15 cellular contexts compared by ENCODE assay signal in the genomic region with DNA sequence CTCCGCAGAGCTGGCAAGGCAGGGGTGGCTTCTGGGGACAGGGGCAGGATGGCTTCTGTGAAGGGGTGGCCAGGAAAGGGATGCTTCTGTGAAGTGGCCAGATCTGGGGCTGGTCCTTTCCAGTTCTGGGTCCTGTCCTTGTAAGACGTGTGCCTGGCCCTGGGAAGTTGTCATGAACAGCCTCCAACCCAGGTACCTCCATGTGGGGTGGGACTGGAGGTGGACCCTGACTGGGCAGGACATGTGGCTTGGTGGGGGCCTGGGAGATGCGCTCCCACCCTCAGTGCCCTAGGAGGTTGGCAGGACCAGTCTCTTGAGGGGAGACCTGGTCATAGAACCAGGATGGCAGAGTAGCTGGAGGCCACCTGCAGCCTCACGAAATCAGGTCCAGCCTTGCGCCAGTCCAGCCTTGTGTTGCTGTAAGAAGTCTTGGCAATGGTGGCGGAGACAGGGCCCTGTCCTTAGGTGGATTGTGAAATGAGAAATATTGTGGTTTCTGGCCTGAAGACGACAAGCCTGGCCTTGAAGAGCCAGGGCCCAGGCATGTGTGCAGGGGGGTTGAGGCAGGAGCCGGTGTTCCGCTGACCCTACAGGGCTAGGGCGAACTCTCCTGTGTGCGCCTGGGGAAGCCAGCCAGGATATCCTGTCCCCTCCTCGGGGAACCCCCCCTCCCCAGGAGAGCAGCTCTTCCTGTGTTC. TPM values are rescaled to one million over a fixed set of nuclear protein-coding genes. Genes with fewer than 3 reads are reported as not detected.
DNase-seq lines count a peak whose midpoint lies in the region; FAIRE-seq and TF ChIP-seq lines count a peak whose summit lies in the region.
"Had no signal": no experiment of that assay in that cellular context is flagged by ENCODE, and none has a peak within 500 bp of the region (broad histone marks: within the 10 kb centered on the region; RNA-seq: fewer than 3 reads in every experiment).

No MANE protein-coding gene starts in this region.

- H4K20me1 ChIP-seq in OCI-LY1 (ENCODE audit: insufficient read depth, low read length) (no peaks in the 10 kb centered on the region), osteoblast (ENCODE audit: insufficient read depth, low read length) (no peaks in the 10 kb centered on the region)

- H3K27me3 ChIP-seq in OCI-LY1 (ENCODE audit: insufficient read depth, low read length) = no peaks in the 10 kb centered on the region
- H3K27me3 ChIP-seq in bronchial epithelial cell (ENCODE audit: control insufficient read depth, insufficient read depth, low read length) = peaks cover 5% of the 10 kb centered on the region
- peaks cover 21% of the 10 kb centered on the region for H3K27me3 ChIP-seq in osteoblast (ENCODE audit: insufficient read depth, low read length)

- H3K4me3 Mint-ChIP-seq in T-helper 1 cell treated with Interleukin-12 subunit alpha and Interleukin-12 subunit beta and Interleukin-4 antibody, amounts not matched to agents 30 μg/mL and 1 μg/mL, for 36 hours = peak overlapping the region; percentile 77

- DNase-seq in T-helper 1 cell (no peak), bronchial epithelial cell (ENCODE audit: low read depth) (peak; percentile 66), osteoblast (ENCODE audit: insufficient read length, low spot score, missing footprints) (peak; percentile 50), NCI-H446 (lab: John Stamatoyannopoulos, UW) (no peak), NCI-H1048 (lab: John Stamatoyannopoulos, UW) (no peak)
- DNase-seq in stimulated activated naive CD4-positive, alpha-beta T cell (lab: John Stamatoyannopoulos, UW) = no peak
- DNase-seq: activated effector memory CD4-positive, alpha-beta T cell treated with anti-CD3 and anti-CD28 coated beads, Interleukin-2, amount 50 U/mL, for 16 hours; DND-41; mesenchymal stem cell; NCI-H1694; NK-92 treated with Interleukin-12 subunit alpha and Interleukin-12 subunit beta, amount 100 ng/mL, for 24 hours; sigmoid colon had no signal

- H3K4me3 ChIP-seq in OCI-LY1 (ENCODE audit: low read depth, low read length, poor library complexity, severe bottlenecking) (no peak overlapping the region), bronchial epithelial cell (ENCODE audit: low read depth, low read length) (no peak overlapping the region), osteoblast (ENCODE audit: insufficient read depth, low read length) (no peak overlapping the region)
- H3K4me3 ChIP-seq: sigmoid colon had no signal

- no peaks in the 10 kb centered on the region for H3F3A ChIP-seq in OCI-LY1 (ENCODE audit: insufficient read depth, low read length)

- H3K9me3 ChIP-seq in OCI-LY1 (ENCODE audit: low read length) (no peaks in the 10 kb centered on the region), osteoblast (ENCODE audit: low read depth, low read length) (no peaks in the 10 kb centered on the region)
- H3K9me3 ChIP-seq: sigmoid colon had no signal

- H3K36me3 Mint-ChIP-seq in T-helper 1 cell treated with Interleukin-12 subunit alpha and Interleukin-12 subunit beta and Interleukin-4 antibody, amounts not matched to agents 30 μg/mL and 1 μg/mL, for 36 hours (ENCODE audit: low read depth) = no peaks in the 10 kb centered on the region

- H3K9me2 ChIP-seq in OCI-LY1 (ENCODE audit: low read depth, low read length) = no peaks in the 10 kb centered on the region

- H3K36me3 ChIP-seq in OCI-LY1 (ENCODE audit: insufficient read depth, low read length) (no peaks in the 10 kb centered on the region), bronchial epithelial cell (ENCODE audit: control insufficient read depth, insufficient read depth, low read length) (no peaks in the 10 kb centered on the region), osteoblast (ENCODE audit: insufficient read depth, low read length) (no peaks in the 10 kb centered on the region)
- H3K36me3 ChIP-seq: sigmoid colon had no signal

- no peak for FAIRE-seq in bronchial epithelial cell (lab: Jason Lieb, UNC)

- peaks cover 19% of the 10 kb centered on the region for H3K4me1 Mint-ChIP-seq in T-helper 1 cell treated with Interleukin-12 subunit alpha and Interleukin-12 subunit beta and Interleukin-4 antibody, amounts not matched to agents 30 μg/mL and 1 μg/mL, for 36 hours (ENCODE audit: low read depth)

- H3K79me2 ChIP-seq in OCI-LY1 (ENCODE audit: insufficient read depth, low read length) (no peaks in the 10 kb centered on the region), osteoblast (ENCODE audit: insufficient read depth, low read length) (no peaks in the 10 kb centered on the region)

- H3K27ac Mint-ChIP-seq in T-helper 1 cell treated with Interleukin-12 subunit alpha and Interleukin-12 subunit beta and Interleukin-4 antibody, amounts not matched to agents 30 μg/mL and 1 μg/mL, for 36 hours = peak overlapping the region; percentile 67

- H3K27ac ChIP-seq in OCI-LY1 (ENCODE audit: low read depth, low read length, poor library complexity, severe bottlenecking) (no peak overlapping the region), osteoblast (ENCODE audit: low read depth, low read length) (no peak overlapping the region)
- H3K27ac ChIP-seq: 22Rv1, sigmoid colon had no signal

- H2AFZ ChIP-seq in OCI-LY1 (ENCODE audit: low read length) (no peak overlapping the region), osteoblast (ENCODE audit: low read length) (no peak overlapping the region)

- H3K4me1 ChIP-seq in OCI-LY1 (ENCODE audit: insufficient read depth, low read length, severe bottlenecking) (peaks cover 7% of the 10 kb centered on the region), osteoblast (ENCODE audit: insufficient read depth, low read length) (no peaks in the 10 kb centered on the region)

- no peak overlapping the region for H3K9ac ChIP-seq in OCI-LY1 (ENCODE audit: low read length)

- no peaks in the 10 kb centered on the region for H3K9me3 Mint-ChIP-seq in T-helper 1 cell treated with Interleukin-12 subunit alpha and Interleukin-12 subunit beta and Interleukin-4 antibody, amounts not matched to agents 30 μg/mL and 1 μg/mL, for 36 hours

- peaks cover 16% of the 10 kb centered on the region for H3K27me3 Mint-ChIP-seq in T-helper 1 cell treated with Interleukin-12 subunit alpha and Interleukin-12 subunit beta and Interleukin-4 antibody, amounts not matched to agents 30 μg/mL and 1 μg/mL, for 36 hours (ENCODE audit: low read depth)

- TF ChIP-seq CTCF in OCI-LY1 (IDR thresholded peaks at IDR 0.05; ENCODE audit: low read length) (no peak), bronchial epithelial cell (IDR thresholded peaks at IDR 0.05; ENCODE audit: insufficient read depth, low read length, severe bottlenecking) (no peak), osteoblast (IDR thresholded peaks at IDR 0.05; ENCODE audit: extremely low read depth, low read depth, low read length) (no peak)

- H3K4me2 ChIP-seq in OCI-LY1 (ENCODE audit: low read length) (peak overlapping the region; percentile 32; the same call in 1 of the 2 replicates), osteoblast (ENCODE audit: insufficient read depth, low read length) (no peak overlapping the region)

RNA-seq across cellular contexts. Expression of a gene that starts 2.6 kb away (rescaled TPM):
- total RNA-seq in bronchial epithelial cell (1.0 and 1.6 TPM in 2 replicates), osteoblast (not detected in 2 replicates)

RNA-seq across cellular contexts. Expression of a gene that starts 3.1 kb away (rescaled TPM):
- not detected in 2 replicates for total RNA-seq in bronchial epithelial cell
- under 0.01 TPM in 1 of 2 replicates, not detected in the other for total RNA-seq in osteoblast
- total RNA-seq: sigmoid colon had no signal

RNA-seq across cellular contexts. Expression of a gene that starts 46.9 kb away (rescaled TPM):
- 80.8 and 86.3 TPM in 2 replicates for total RNA-seq in bronchial epithelial cell
- 42.4 and 46.7 TPM in 2 replicates for total RNA-seq in osteoblast

Comparison
In these comparisons a context has a peak if more than half of its experiments do, and no peak if none do; other contexts are left out.
1. DNase-seq: peak in bronchial epithelial cell (single experiment) and osteoblast (single experiment); none in T-helper 1 cell (0 of 5), NCI-H446 (0 of 2), NCI-H1048 (single experiment) and stimulated activated naive CD4-positive, alpha-beta T cell (0 of 6).